11 cellular contexts compared by ENCODE assay signal in the genomic region with DNA sequence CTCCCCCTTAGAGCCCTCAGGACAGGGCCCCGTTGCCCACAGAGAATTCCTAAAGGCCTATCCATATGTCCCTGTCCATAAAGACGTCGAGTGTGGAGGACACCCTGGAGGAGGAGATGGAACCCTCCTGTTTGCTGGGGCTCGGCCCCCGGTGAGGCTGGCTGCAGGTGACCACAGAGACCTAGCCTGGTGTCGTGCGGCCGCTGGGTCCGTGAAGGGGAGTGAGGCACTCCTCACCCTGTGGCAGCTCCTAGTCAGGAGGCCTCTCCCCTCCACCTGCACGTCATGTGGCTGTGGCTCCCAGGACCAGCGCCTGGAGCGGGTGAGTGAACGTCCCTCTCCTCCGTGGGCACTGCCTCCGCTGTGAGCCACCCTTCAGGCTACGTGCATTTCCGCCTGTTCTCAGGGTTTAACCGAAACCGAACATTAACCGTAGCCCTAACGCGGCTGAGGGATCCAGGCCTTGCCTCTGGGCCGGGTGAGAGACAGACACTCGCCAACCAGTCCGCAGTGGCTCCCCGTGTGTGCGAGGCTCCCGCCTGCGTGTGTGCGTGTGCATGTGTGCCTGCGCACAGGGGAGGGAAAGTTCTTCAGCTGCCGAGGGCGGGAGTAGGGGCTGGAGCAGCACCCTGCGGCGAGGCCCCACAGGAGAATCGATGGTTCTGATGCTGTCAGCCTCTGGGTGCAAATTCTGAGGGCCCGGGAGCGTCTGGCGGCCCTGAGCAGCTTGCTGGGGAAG. TPM values are rescaled to one million over a fixed set of nuclear protein-coding genes. Genes with fewer than 3 reads are reported as not detected.
DNase-seq lines count a peak whose midpoint lies in the region; ATAC-seq and TF ChIP-seq lines count a peak whose summit lies in the region.
"Had no signal": no experiment of that assay in that cellular context is flagged by ENCODE, and none has a peak within 500 bp of the region (broad histone marks: within the 10 kb centered on the region; RNA-seq: fewer than 3 reads in every experiment).

No MANE protein-coding gene starts in this region.

- peak overlapping the region; percentile 32 for H3K4me3 Mint-ChIP-seq in memory B cell

- H3K36me3 Mint-ChIP-seq in activated naive CD4-positive, alpha-beta T cell treated with anti-CD3 and anti-CD28 coated beads, Interleukin-2, amount 50 U/mL, for 72 hours = no peaks in the 10 kb centered on the region
- peaks cover 3% of the 10 kb centered on the region for H3K36me3 Mint-ChIP-seq in memory B cell

- CTCF ChIA-PET in HEK293 (lab: Yijun Ruan, JAX) = interaction anchor here (0.5 to 2.8 kb wide), 9 partner anchors 13 to 171 kb away, joined by 3 to 39 read pairs (median 4); a partner anchor contains a TSS

- no peak for TF ChIP-seq CTCF in HEK293 (tag by site-specific recombination; IDR thresholded peaks at IDR 0.05)

- peaks cover 24% of the 10 kb centered on the region for H3K27me3 ChIP-seq in BLaER1

- peaks cover 70% of the 10 kb centered on the region for H3K4me1 ChIP-seq in BLaER1
- no peaks in the 10 kb centered on the region for H3K4me1 ChIP-seq in HEK293 (ENCODE audit: control insufficient read depth, insufficient read depth, low read length)

- POLR2A ChIA-PET in HEK293 (lab: Yijun Ruan, JAX) = no interaction called here

- H3K4me3 ChIP-seq in BLaER1 (no peak overlapping the region), HEK293 (ENCODE audit: low read depth, low read length) (no peak overlapping the region)

- H3K27ac ChIP-seq in BLaER1 = peak overlapping the region; percentile 60
- no peak overlapping the region for H3K27ac ChIP-seq in HEK293 (ENCODE audit: extremely low read depth, low read depth, low read length)
- H3K27ac ChIP-seq: epithelial cell of prostate had no signal

- no peaks in the 10 kb centered on the region for H3K9me3 Mint-ChIP-seq in activated naive CD4-positive, alpha-beta T cell treated with anti-CD3 and anti-CD28 coated beads, Interleukin-2, amount 50 U/mL, for 72 hours
- no peaks in the 10 kb centered on the region for H3K9me3 Mint-ChIP-seq in memory B cell

- H3K36me3 ChIP-seq in BLaER1 (no peaks in the 10 kb centered on the region), HEK293 (ENCODE audit: control insufficient read depth in 2 of 2, insufficient read depth in 1 of 2, low read length in 2 of 2) (no peaks in the 10 kb centered on the region)

- peak overlapping the region; percentile 89 for H3K4me2 ChIP-seq in BLaER1

- no peak overlapping the region for H3K9ac ChIP-seq in BLaER1

- H3K9me3 ChIP-seq in BLaER1 (no peaks in the 10 kb centered on the region), HEK293 (ENCODE audit: control insufficient read depth, insufficient read depth, low read depth, low read length) (no peaks in the 10 kb centered on the region)

- ATAC-seq in activated naive CD4-positive, alpha-beta T cell treated with anti-CD3 and anti-CD28 coated beads, Interleukin-2, amount 50 U/mL, for 72 hours = peak; percentile 62 to 77
- ATAC-seq in memory B cell (ENCODE audit: low read depth) = peak; percentile 25

- peaks cover 19% of the 10 kb centered on the region for H3K4me1 Mint-ChIP-seq in memory B cell

- peak overlapping the region in 1 of 2 donors; percentile 74 for H3K27ac Mint-ChIP-seq in activated naive CD4-positive, alpha-beta T cell treated with anti-CD3 and anti-CD28 coated beads, Interleukin-2, amount 50 U/mL, for 72 hours
- H3K27ac Mint-ChIP-seq in memory B cell = no peak overlapping the region

- no peaks in the 10 kb centered on the region for H4K20me1 ChIP-seq in BLaER1

- peaks cover 19% of the 10 kb centered on the region for H3K27me3 Mint-ChIP-seq in memory B cell

- DNase-seq in activated naive CD4-positive, alpha-beta T cell treated with anti-CD3 and anti-CD28 coated beads, Interleukin-2, amount 50 U/mL, for 72 hours (ENCODE audit: low spot score in 2 of 2) = peak in 1 of 2 donors; percentile 33
- DNase-seq in memory B cell (ENCODE audit: low spot score in 2 of 2) = no peak
- no peak for DNase-seq in dedifferentiated amniotic fluid mesenchymal stem cell (ENCODE audit: extremely low spot score)
- DNase-seq in NCI-H526 (lab: John Stamatoyannopoulos, UW) = no peak
- no peak for DNase-seq in C1 segment of cervical spinal cord (lab: John Stamatoyannopoulos, UW)
- DNase-seq in Kasumi-1 (lab: John Stamatoyannopoulos, UW) = no peak

TF ChIP-seq in HEK293, 187 proteins besides CTCF, POLR2A, EP300 and RAD21:
- TF ChIP-seq, protein P1, sequence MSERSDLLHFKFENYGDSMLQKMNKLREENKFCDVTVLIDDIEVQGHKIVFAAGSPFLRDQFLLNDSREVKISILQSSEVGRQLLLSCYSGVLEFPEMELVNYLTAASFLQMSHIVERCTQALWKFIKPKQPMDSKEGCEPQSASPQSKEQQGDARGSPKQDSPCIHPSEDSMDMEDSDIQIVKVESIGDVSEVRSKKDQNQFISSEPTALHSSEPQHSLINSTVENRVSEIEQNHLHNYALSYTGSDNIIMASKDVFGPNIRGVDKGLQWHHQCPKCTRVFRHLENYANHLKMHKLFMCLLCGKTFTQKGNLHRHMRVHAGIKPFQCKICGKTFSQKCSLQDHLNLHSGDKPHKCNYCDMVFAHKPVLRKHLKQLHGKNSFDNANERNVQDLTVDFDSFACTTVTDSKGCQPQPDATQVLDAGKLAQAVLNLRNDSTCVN (tag by site-specific recombination; optimal IDR thresholded peaks at IDR 0.05) = peak; percentile 2
- TF ChIP-seq ZFP37 (tag by site-specific recombination; IDR thresholded peaks at IDR 0.05) = no peak
- no peak for TF ChIP-seq MZF1 (tag by site-specific recombination; IDR thresholded peaks at IDR 0.05; ENCODE audit: borderline replicate concordance)
- TF ChIP-seq BCL11A (tag by site-specific recombination; IDR thresholded peaks at IDR 0.05; ENCODE audit: low read depth) = no peak

RNA-seq across cellular contexts. Expression of a gene that starts 5.9 kb away (rescaled TPM):
- total RNA-seq in activated naive CD4-positive, alpha-beta T cell treated with anti-CD3 and anti-CD28 coated beads, Interleukin-2, amount 50 U/mL, for 72 hours = 10 to 100 TPM; 21.9 to 79.3 TPM

RNA-seq across cellular contexts. Expression of a gene that starts 7.6 kb away (rescaled TPM):
- 1 to 10 TPM in 1 of 2 donors, under 1 TPM in 1; 0.39 to 1.4 TPM for total RNA-seq in activated naive CD4-positive, alpha-beta T cell treated with anti-CD3 and anti-CD28 coated beads, Interleukin-2, amount 50 U/mL, for 72 hours
- total RNA-seq: LHCN-M2, OCI-LY7 had no signal

RNA-seq across cellular contexts. Expression of a gene that starts 21.1 kb away (rescaled TPM):
- 10 to 100 TPM; 14.2 to 18.8 TPM for total RNA-seq in activated naive CD4-positive, alpha-beta T cell treated with anti-CD3 and anti-CD28 coated beads, Interleukin-2, amount 50 U/mL, for 72 hours

RNA-seq across cellular contexts. Expression of a gene that starts 22.3 kb away (rescaled TPM):
- 10 to 100 TPM; 21.5 to 47.8 TPM for total RNA-seq in activated naive CD4-positive, alpha-beta T cell treated with anti-CD3 and anti-CD28 coated beads, Interleukin-2, amount 50 U/mL, for 72 hours

RNA-seq across cellular contexts. Expression of a gene that starts 22.8 kb away (rescaled TPM):
- total RNA-seq in activated naive CD4-positive, alpha-beta T cell treated with anti-CD3 and anti-CD28 coated beads, Interleukin-2, amount 50 U/mL, for 72 hours = 1 to 10 TPM in 1 of 2 donors, under 1 TPM in 1; 0.32 to 1.2 TPM
